ENCODE assay signal across 1 cellular context in the genomic region with DNA sequence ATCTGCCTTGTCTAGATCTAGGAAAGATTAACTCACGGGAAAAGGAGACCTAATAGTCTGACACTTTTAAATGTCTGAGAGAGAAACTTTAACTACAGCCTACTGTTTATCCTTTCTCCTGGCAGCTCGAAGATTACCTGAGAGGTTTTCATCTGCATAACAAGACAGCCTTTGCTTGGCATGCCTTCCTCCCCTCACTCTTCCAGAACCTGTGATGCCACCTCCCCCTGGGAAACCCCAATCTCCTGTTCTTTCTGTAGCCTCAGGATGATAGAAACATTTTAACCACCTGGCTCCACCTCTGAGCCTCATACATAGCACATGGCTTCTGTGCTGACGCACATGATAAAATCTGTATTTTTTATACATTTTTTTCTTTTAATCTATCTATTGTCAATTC.
TF ChIP-seq lines count a peak whose summit lies in the region.

No MANE protein-coding gene starts in this region.

TF ChIP-seq in HepG2, 621 proteins besides CTCF, POLR2A, EP300 and RAD21 (continued from another document):
- TF ChIP-seq, protein P1, sequence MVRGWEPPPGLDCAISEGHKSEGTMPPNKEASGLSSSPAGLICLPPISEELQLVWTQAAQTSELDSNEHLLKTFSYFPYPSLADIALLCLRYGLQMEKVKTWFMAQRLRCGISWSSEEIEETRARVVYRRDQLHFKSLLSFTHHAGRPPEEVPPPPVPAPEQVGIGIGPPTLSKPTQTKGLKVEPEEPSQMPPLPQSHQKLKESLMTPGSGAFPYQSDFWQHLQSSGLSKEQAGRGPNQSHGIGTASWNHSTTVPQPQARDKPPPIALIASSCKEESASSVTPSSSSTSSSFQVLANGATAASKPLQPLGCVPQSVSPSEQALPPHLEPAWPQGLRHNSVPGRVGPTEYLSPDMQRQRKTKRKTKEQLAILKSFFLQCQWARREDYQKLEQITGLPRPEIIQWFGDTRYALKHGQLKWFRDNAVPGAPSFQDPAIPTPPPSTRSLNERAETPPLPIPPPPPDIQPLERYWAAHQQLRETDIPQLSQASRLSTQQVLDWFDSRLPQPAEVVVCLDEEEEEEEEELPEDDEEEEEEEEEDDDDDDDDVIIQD (CRISPR knock-in tag; IDR thresholded peaks at IDR 0.05; ENCODE audit: low read depth) = no peak
- TF ChIP-seq NFATC3 (CRISPR knock-in tag; IDR thresholded peaks at IDR 0.05) = no peak
- TF ChIP-seq, protein P2, sequence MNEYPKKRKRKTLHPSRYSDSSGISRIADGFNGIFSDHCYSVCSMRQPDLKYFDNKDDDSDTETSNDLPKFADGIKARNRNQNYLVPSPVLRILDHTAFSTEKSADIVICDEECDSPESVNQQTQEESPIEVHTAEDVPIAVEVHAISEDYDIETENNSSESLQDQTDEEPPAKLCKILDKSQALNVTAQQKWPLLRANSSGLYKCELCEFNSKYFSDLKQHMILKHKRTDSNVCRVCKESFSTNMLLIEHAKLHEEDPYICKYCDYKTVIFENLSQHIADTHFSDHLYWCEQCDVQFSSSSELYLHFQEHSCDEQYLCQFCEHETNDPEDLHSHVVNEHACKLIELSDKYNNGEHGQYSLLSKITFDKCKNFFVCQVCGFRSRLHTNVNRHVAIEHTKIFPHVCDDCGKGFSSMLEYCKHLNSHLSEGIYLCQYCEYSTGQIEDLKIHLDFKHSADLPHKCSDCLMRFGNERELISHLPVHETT (CRISPR knock-in tag; conservative IDR thresholded peaks at IDR 0.05) = no peak
